ENCODE assay signal across 9 cellular contexts in the genomic region with DNA sequence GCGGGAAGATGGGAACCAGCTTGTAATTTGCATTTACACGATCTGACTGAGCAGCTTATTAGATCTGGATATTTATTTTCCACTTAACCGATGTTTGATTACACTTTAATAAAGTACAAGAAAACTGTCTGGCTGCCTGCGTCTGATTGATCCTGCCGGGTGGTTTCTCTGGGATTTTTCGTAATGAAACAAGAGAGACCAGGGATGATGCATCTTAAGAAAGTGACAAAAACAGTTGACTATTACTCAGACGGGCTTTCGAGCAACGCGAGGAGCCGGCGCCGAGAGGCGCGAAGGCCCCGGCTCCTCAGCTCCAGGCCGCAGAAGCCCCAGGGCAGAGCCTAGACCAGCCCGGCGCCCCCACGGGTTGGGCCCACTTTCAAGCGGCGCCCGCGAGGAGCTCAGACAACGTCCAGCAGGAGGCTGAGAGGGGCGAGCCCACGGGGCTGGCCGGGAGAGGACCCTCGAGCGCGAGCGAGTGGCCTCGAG.
DNase-seq lines count a peak whose midpoint lies in the region; ATAC-seq lines count a peak whose summit lies in the region.
"Had no signal": no experiment of that assay in that cellular context is flagged by ENCODE, and none has a peak within 500 bp of the region (broad histone marks: within the 10 kb centered on the region; RNA-seq: fewer than 3 reads in every experiment).

No MANE protein-coding gene starts in this region.

- peaks cover 86% of the 10 kb centered on the region for H3K27me3 Mint-ChIP-seq in activated CD4-positive, alpha-beta T cell treated with anti-CD3 and anti-CD28 coated beads, Interleukin-2, amount 10 ng/mL, durations not matched to agents 7 days and 5 days
- peaks cover 90% of the 10 kb centered on the region for H3K27me3 Mint-ChIP-seq in activated naive CD8-positive, alpha-beta T cell treated with anti-CD3 and anti-CD28 coated beads, Interleukin-2, amount 50 U/mL, for 24 hours
- peaks cover 43 to 55% (median 48%) of the 10 kb centered on the region in 3 donors for H3K27me3 Mint-ChIP-seq in immature natural killer cell (ENCODE audit: low read depth in 3 of 3)
- H3K27me3 Mint-ChIP-seq in stimulated activated naive B cell treated with anti-CD40 and anti-IgM and Interleukin-4, amounts not matched to agents 10 μg/mL and 1 μg/mL and 100 μg/mL, for 72 hours = peaks cover 81 to 88% of the 10 kb centered on the region in 2 donors

- ATAC-seq in activated naive CD8-positive, alpha-beta T cell treated with anti-CD3 and anti-CD28 coated beads, Interleukin-2, amount 50 U/mL, for 24 hours = peak; percentile 49
- no peak for ATAC-seq in stimulated activated naive B cell treated with anti-CD40 and anti-IgM and Interleukin-4, amounts not matched to agents 10 μg/mL and 1 μg/mL and 100 μg/mL, for 72 hours (replicated peaks)
- no peak for ATAC-seq in GM21576 (IDR thresholded peaks at IDR 0.05; ENCODE audit: unreplicated experiment)
- ATAC-seq: A549 had no signal

- peaks cover 4% of the 10 kb centered on the region for H3K36me3 Mint-ChIP-seq in activated CD4-positive, alpha-beta T cell treated with anti-CD3 and anti-CD28 coated beads, Interleukin-2, amount 10 ng/mL, durations not matched to agents 7 days and 5 days (ENCODE audit: low read depth)
- H3K36me3 Mint-ChIP-seq in activated naive CD8-positive, alpha-beta T cell treated with anti-CD3 and anti-CD28 coated beads, Interleukin-2, amount 50 U/mL, for 24 hours (ENCODE audit: low read depth) = peaks cover 6% of the 10 kb centered on the region
- H3K36me3 Mint-ChIP-seq in immature natural killer cell = no peaks in the 10 kb centered on the region
- H3K36me3 Mint-ChIP-seq in stimulated activated naive B cell treated with anti-CD40 and anti-IgM and Interleukin-4, amounts not matched to agents 10 μg/mL and 1 μg/mL and 100 μg/mL, for 72 hours = no peaks in the 10 kb centered on the region

- H3K4me3 Mint-ChIP-seq in activated CD4-positive, alpha-beta T cell treated with anti-CD3 and anti-CD28 coated beads, Interleukin-2, amount 10 ng/mL, durations not matched to agents 7 days and 5 days = no peak overlapping the region
- H3K4me3 Mint-ChIP-seq in activated naive CD8-positive, alpha-beta T cell treated with anti-CD3 and anti-CD28 coated beads, Interleukin-2, amount 50 U/mL, for 24 hours = peak overlapping the region; percentile 24
- H3K4me3 Mint-ChIP-seq in immature natural killer cell = peak overlapping the region; percentile 2 to 50 (median 33)
- peak overlapping the region; percentile 39 to 65 for H3K4me3 Mint-ChIP-seq in stimulated activated naive B cell treated with anti-CD40 and anti-IgM and Interleukin-4, amounts not matched to agents 10 μg/mL and 1 μg/mL and 100 μg/mL, for 72 hours

- DNase-seq in activated CD4-positive, alpha-beta T cell treated with anti-CD3 and anti-CD28 coated beads, Interleukin-2, amount 10 ng/mL, durations not matched to agents 7 days and 5 days = no peak
- DNase-seq in activated CD4-positive, alpha-beta T cell treated with anti-CD3 and anti-CD28 coated beads for 4 hours = no peak
- no peak for DNase-seq in activated naive CD8-positive, alpha-beta T cell treated with anti-CD3 and anti-CD28 coated beads, Interleukin-2, amount 50 U/mL, for 24 hours
- DNase-seq in immature natural killer cell (no peak), NCI-H774 (lab: John Stamatoyannopoulos, UW) (no peak)
- no peak for DNase-seq in stimulated activated naive B cell treated with anti-CD40 and anti-IgM and Interleukin-4, amounts not matched to agents 10 μg/mL and 1 μg/mL and 100 μg/mL, for 72 hours
- no peak for DNase-seq in activated effector memory CD4-positive, alpha-beta T cell treated with anti-CD3 and anti-CD28 coated beads, Interleukin-2, amount 50 U/mL, for 16 hours

- peak overlapping the region; percentile 44 for H3K27ac Mint-ChIP-seq in activated CD4-positive, alpha-beta T cell treated with anti-CD3 and anti-CD28 coated beads, Interleukin-2, amount 10 ng/mL, durations not matched to agents 7 days and 5 days
- no peak overlapping the region for H3K27ac Mint-ChIP-seq in activated naive CD8-positive, alpha-beta T cell treated with anti-CD3 and anti-CD28 coated beads, Interleukin-2, amount 50 U/mL, for 24 hours
- H3K27ac Mint-ChIP-seq in immature natural killer cell = peak overlapping the region in 1 of 6 donors; percentile 12
- H3K27ac Mint-ChIP-seq in stimulated activated naive B cell treated with anti-CD40 and anti-IgM and Interleukin-4, amounts not matched to agents 10 μg/mL and 1 μg/mL and 100 μg/mL, for 72 hours = peak overlapping the region; percentile 17

- POLR2A ChIA-PET in activated CD4-positive, alpha-beta T cell treated with anti-CD3 and anti-CD28 coated beads, Interleukin-2, amount 10 ng/mL, durations not matched to agents 7 days and 5 days (lab: Charles Lee) = no interaction called here

- CTCF ChIA-PET in activated CD4-positive, alpha-beta T cell treated with anti-CD3 and anti-CD28 coated beads, Interleukin-2, amount 10 ng/mL, durations not matched to agents 7 days and 5 days (lab: Charles Lee) = interaction anchor here (0.7 to 0.8 kb wide), 2 partner anchors 10 to 103 kb away, joined by 3 read pairs; no protein-coding TSS in a partner anchor

- peaks cover 16% of the 10 kb centered on the region for H3K4me1 Mint-ChIP-seq in activated CD4-positive, alpha-beta T cell treated with anti-CD3 and anti-CD28 coated beads, Interleukin-2, amount 10 ng/mL, durations not matched to agents 7 days and 5 days
- peaks cover 18% of the 10 kb centered on the region for H3K4me1 Mint-ChIP-seq in activated naive CD8-positive, alpha-beta T cell treated with anti-CD3 and anti-CD28 coated beads, Interleukin-2, amount 50 U/mL, for 24 hours
- peaks cover 19 to 25% of the 10 kb centered on the region in 2 donors for H3K4me1 Mint-ChIP-seq in immature natural killer cell
- H3K4me1 Mint-ChIP-seq in stimulated activated naive B cell treated with anti-CD40 and anti-IgM and Interleukin-4, amounts not matched to agents 10 μg/mL and 1 μg/mL and 100 μg/mL, for 72 hours = peaks cover 22 to 31% of the 10 kb centered on the region in 2 donors

- no peaks in the 10 kb centered on the region for H3K9me3 Mint-ChIP-seq in activated CD4-positive, alpha-beta T cell treated with anti-CD3 and anti-CD28 coated beads, Interleukin-2, amount 10 ng/mL, durations not matched to agents 7 days and 5 days
- H3K9me3 Mint-ChIP-seq in activated naive CD8-positive, alpha-beta T cell treated with anti-CD3 and anti-CD28 coated beads, Interleukin-2, amount 50 U/mL, for 24 hours = no peaks in the 10 kb centered on the region
- peaks cover 0 to 2% (median 0%) of the 10 kb centered on the region in 6 donors for H3K9me3 Mint-ChIP-seq in immature natural killer cell
- H3K9me3 Mint-ChIP-seq in stimulated activated naive B cell treated with anti-CD40 and anti-IgM and Interleukin-4, amounts not matched to agents 10 μg/mL and 1 μg/mL and 100 μg/mL, for 72 hours = peaks cover 0 to 1% of the 10 kb centered on the region in 2 donors
